8 cellular contexts compared by ENCODE assay signal in the genomic region with DNA sequence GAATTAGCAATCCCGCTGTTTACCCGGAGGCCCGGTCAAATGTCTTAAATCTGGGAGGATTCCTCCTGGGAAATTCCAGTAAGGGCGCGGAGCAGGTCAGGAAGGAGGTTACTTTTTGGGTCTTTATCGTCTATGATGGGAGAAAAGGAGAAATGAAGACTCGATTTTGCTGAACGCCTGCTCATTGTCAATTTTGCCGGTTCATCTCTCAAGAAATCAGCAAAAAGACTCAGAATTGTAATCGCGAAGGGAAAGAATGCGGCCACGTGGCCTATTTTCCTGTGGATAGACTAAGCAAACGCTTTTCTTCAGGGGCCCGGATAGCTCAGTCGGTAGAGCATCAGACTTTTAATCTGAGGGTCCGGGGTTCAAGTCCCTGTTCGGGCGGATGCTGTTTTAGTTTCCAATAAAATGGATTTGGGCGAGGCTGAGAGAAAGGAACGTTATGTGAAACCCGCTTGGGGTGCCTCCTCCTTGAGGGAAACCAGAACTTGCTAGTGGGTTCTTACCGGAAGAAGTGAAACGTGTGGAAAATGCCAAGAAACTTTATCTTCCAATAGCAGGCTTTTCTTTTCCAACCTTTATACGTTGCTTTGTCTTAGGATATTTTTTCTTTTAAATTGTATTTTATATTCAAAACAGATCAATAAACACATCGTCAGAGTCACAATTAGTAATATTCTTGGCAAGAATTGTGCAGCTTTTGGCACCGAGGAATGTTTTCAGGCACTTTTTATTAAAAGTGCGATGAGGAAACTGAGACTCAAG. TPM values are rescaled to one million over a fixed set of nuclear protein-coding genes. Genes with fewer than 3 reads are reported as not detected.
DNase-seq lines count a peak whose midpoint lies in the region; ATAC-seq, FAIRE-seq and TF ChIP-seq lines count a peak whose summit lies in the region.

No MANE protein-coding gene starts in this region.

- H3K9ac ChIP-seq in HepG2 (ENCODE audit: insufficient read depth, low read depth, low read length), result peak overlapping the region; percentile 67

- POLR2A ChIA-PET in HepG2 (lab: Yijun Ruan, JAX), result interaction anchor here (1.2 to 2.4 kb wide), 5 partner anchors 10 to 199 kb away, joined by 3 to 11 read pairs (median 6); a partner anchor contains a TSS

- no peaks in the 10 kb centered on the region for H3K9me3 ChIP-seq in HepG2 (ENCODE audit: low read length)

- no peaks in the 10 kb centered on the region; a peak in 1 of 5 replicates for H3K27me3 ChIP-seq in HepG2 (ENCODE audit: control insufficient read depth in 1 of 2, insufficient read depth in 2 of 2, low read length in 2 of 2)

- in situ Hi-C loops in HepG2 (cut with HindIII; ENCODE audit: extremely low pct_ligation_motif_present, low pct_unique_long_range_greater_than_20kb), result loop anchor here (5.0 kb wide), 1 partner anchor 111 kb away; a partner anchor contains a TSS

- H3K4me1 ChIP-seq in HepG2 (ENCODE audit: insufficient read depth, low read length), result peaks cover 53% of the 10 kb centered on the region

- peak overlapping the region; percentile 92 for H2AFZ ChIP-seq in HepG2 (ENCODE audit: low read length)

- H4K20me1 ChIP-seq in HepG2 (ENCODE audit: insufficient read depth, low read length), result no peaks in the 10 kb centered on the region

- BruUV-seq in HepG2 (replicated peaks; lab: Mats Ljungman, UMichigan), result no TSS peak

- CTCF ChIA-PET in HepG2 (lab: Yijun Ruan, JAX; ENCODE audit: low intra/inter-chr PET ratio, low total read pairs), result no interaction called here

- intact Hi-C loops in HepG2 (cut with micrococcal nuclease; ENCODE audit: unreplicated experiment), result no loop called here

- peak; percentile 40 for ATAC-seq in GM18868 (IDR thresholded peaks at IDR 0.05; ENCODE audit: unreplicated experiment)
- ATAC-seq in HepG2, result peak; percentile 46

- H3K36me3 ChIP-seq in HepG2 (replicated peaks in 1 of 2; ENCODE audit: control insufficient read depth in 1 of 2, insufficient read depth in 2 of 2, low read length in 2 of 2), result no peaks in the 10 kb centered on the region

- no peak for TF ChIP-seq RAD21 in HepG2 (CRISPR knock-in tag; IDR thresholded peaks at IDR 0.05)

- WGBS in HepG2 (ENCODE audit: low lambda C conversion rate), result 1% methylated on average over 28 of the region's 28 CpGs

- H3K27ac ChIP-seq in HepG2 (ENCODE audit: extremely low read length, insufficient read depth, low read length), result peak overlapping the region; percentile 52

- TF ChIP-seq EP300 in HepG2 (IDR thresholded peaks at IDR 0.05; ENCODE audit: low read depth in 2 of 2, low read length in 2 of 2) (0 out of 4 replicates have a peak, but pooled peaks of 1 of the 2 experiments have one; percentile 23), HepG2 (CRISPR knock-in tag; IDR thresholded peaks at IDR 0.05; ENCODE audit: borderline replicate concordance) (no peak)

- peak overlapping the region; percentile 64 for H3K4me3 ChIP-seq in WI38 (ENCODE audit: low read depth, low read length)
- peak overlapping the region; percentile 65 to 95 (median 79) for H3K4me3 ChIP-seq in HepG2 (replicated peaks in 1 of 3; ENCODE audit: insufficient read depth in 1 of 3, low read depth in 2 of 3, low read length in 3 of 3)

- no peak for TF ChIP-seq CTCF in WI38 (IDR thresholded peaks at IDR 0.05; ENCODE audit: low read depth, low read length)
- no peak for TF ChIP-seq CTCF in HepG2 (CRISPR knock-in tag; IDR thresholded peaks at IDR 0.05)

- no peak for TF ChIP-seq POLR2A in HepG2 (IDR thresholded peaks at IDR 0.05; ENCODE audit: insufficient read depth in 1 of 2, low read depth in 2 of 2, low read length in 2 of 2)

- no peaks in the 10 kb centered on the region for H3K79me2 ChIP-seq in HepG2 (ENCODE audit: insufficient read depth, low read length)

- H3K4me2 ChIP-seq in HepG2 (ENCODE audit: low read depth, low read length), result peak overlapping the region; percentile 86

- peak; percentile 79 for DNase-seq in NCI-H1694 treated with DMSO at 0.1 percent for 48 hours (lab: John Stamatoyannopoulos, UW)
- peak; percentile 44 for DNase-seq in central memory CD4-positive, alpha-beta T cell
- DNase-seq in HepG2 (ENCODE audit: low spot score), result peak; percentile 81
- DNase-seq in stimulated activated CD4-positive, alpha-beta T cell treated with anti-CD3 and anti-CD28 coated beads, Interleukin-4, amount 100 ng/mL, for 4 hours, result peak; percentile 68 to 73
- no peak for DNase-seq in germinal center (ENCODE audit: low spot score)

- peak; percentile 91 for FAIRE-seq in A204.1 (lab: Jason Lieb, UNC)
- peak; percentile 59 for FAIRE-seq in HepG2 (lab: Jason Lieb, UNC)

TF ChIP-seq in HepG2, 621 proteins besides CTCF, POLR2A, EP300 and RAD21 (continues in another document):
- no peak for TF ChIP-seq EZH2 (conservative IDR thresholded peaks at IDR 0.05; ENCODE audit: low read depth, low read length)

RNA-seq across cellular contexts. Expression of a gene that starts 45.0 kb away (rescaled TPM):
- total RNA-seq in HepG2 (2016; rRNA removed; fragmentation: Illumina TruSeq; extraction: Trizol), result not detected in 2 replicates
- not detected in 2 replicates for total RNA-seq in HepG2 (2016; cell fraction: cytosol; rRNA removed; fragmentation: Illumina TruSeq; extraction: Trizol; ENCODE audit: low read depth)
- not detected in 2 replicates for total RNA-seq in HepG2 (2016; cell fraction: insoluble cytoplasmic fraction; rRNA removed; fragmentation: Illumina TruSeq; extraction: Trizol)
- total RNA-seq in HepG2 (2016; cell fraction: membrane; rRNA removed; fragmentation: Illumina TruSeq; extraction: Trizol), result not detected in 2 replicates
- not detected in 2 replicates for total RNA-seq in HepG2 (2016; cell fraction: nucleus; rRNA removed; fragmentation: Illumina TruSeq; extraction: Trizol)
- polyA plus RNA-seq in HepG2 (2011; rRNA removed), result not detected in 2 replicates
- polyA plus RNA-seq in HepG2 (2011; cell fraction: cytosol; rRNA removed), result not detected in 2 replicates
- not detected in 2 replicates for polyA plus RNA-seq in HepG2 (2011; cell fraction: nucleus; rRNA removed)
- not detected in 2 replicates for polyA plus RNA-seq in HepG2 (2012)
- not detected in 2 replicates for polyA plus RNA-seq in HepG2 (2016; cell fraction: cytosol; fragmentation: Illumina TruSeq; extraction: Trizol; ENCODE audit: low read depth)
- not detected in 2 replicates for polyA plus RNA-seq in HepG2 (2016; cell fraction: insoluble cytoplasmic fraction; fragmentation: Illumina TruSeq; extraction: Trizol; ENCODE audit: low read depth)
- polyA plus RNA-seq in HepG2 (2016; cell fraction: membrane; fragmentation: Illumina TruSeq; extraction: Trizol; ENCODE audit: low read depth), result not detected in 2 replicates
- not detected in 2 replicates for polyA plus RNA-seq in HepG2 (2016; cell fraction: nucleus; fragmentation: Illumina TruSeq; extraction: Trizol; ENCODE audit: insufficient read depth, low read depth)
- polyA minus RNA-seq in HepG2 (2011; rRNA and poly(A)+ RNA removed; ENCODE audit: low replicate concordance), result not detected in 2 replicates
- polyA minus RNA-seq in HepG2 (2011; cell fraction: cytosol; rRNA and poly(A)+ RNA removed), result not detected in 2 replicates
- not detected in 2 replicates for polyA minus RNA-seq in HepG2 (2011; cell fraction: nucleus; rRNA and poly(A)+ RNA removed)

RNA-seq across cellular contexts. Expression of a gene that starts 52.9 kb away (rescaled TPM):
- not detected in 2 replicates for total RNA-seq in HepG2 (2016; rRNA removed; fragmentation: Illumina TruSeq; extraction: Trizol)
- total RNA-seq in HepG2 (2016; cell fraction: cytosol; rRNA removed; fragmentation: Illumina TruSeq; extraction: Trizol; ENCODE audit: low read depth), result not detected in 2 replicates
- not detected in 2 replicates for total RNA-seq in HepG2 (2016; cell fraction: insoluble cytoplasmic fraction; rRNA removed; fragmentation: Illumina TruSeq; extraction: Trizol)
- total RNA-seq in HepG2 (2016; cell fraction: membrane; rRNA removed; fragmentation: Illumina TruSeq; extraction: Trizol), result not detected in 2 replicates
- total RNA-seq in HepG2 (2016; cell fraction: nucleus; rRNA removed; fragmentation: Illumina TruSeq; extraction: Trizol), result not detected in 2 replicates
- not detected in 2 replicates for polyA plus RNA-seq in HepG2 (2011; rRNA removed)
- polyA plus RNA-seq in HepG2 (2011; cell fraction: cytosol; rRNA removed), result not detected in 2 replicates
- polyA plus RNA-seq in HepG2 (2011; cell fraction: nucleus; rRNA removed), result not detected in 2 replicates
- not detected in 2 replicates for polyA plus RNA-seq in HepG2 (2012)
- not detected in 2 replicates for polyA plus RNA-seq in HepG2 (2016; cell fraction: cytosol; fragmentation: Illumina TruSeq; extraction: Trizol; ENCODE audit: low read depth)
- polyA plus RNA-seq in HepG2 (2016; cell fraction: insoluble cytoplasmic fraction; fragmentation: Illumina TruSeq; extraction: Trizol; ENCODE audit: low read depth), result not detected in 2 replicates
- polyA plus RNA-seq in HepG2 (2016; cell fraction: membrane; fragmentation: Illumina TruSeq; extraction: Trizol; ENCODE audit: low read depth), result not detected in 2 replicates
- not detected in 2 replicates for polyA plus RNA-seq in HepG2 (2016; cell fraction: nucleus; fragmentation: Illumina TruSeq; extraction: Trizol; ENCODE audit: insufficient read depth, low read depth)
- not detected in 2 replicates for polyA minus RNA-seq in HepG2 (2011; rRNA and poly(A)+ RNA removed; ENCODE audit: low replicate concordance)
- polyA minus RNA-seq in HepG2 (2011; cell fraction: cytosol; rRNA and poly(A)+ RNA removed), result not detected in 2 replicates
- polyA minus RNA-seq in HepG2 (2011; cell fraction: nucleus; rRNA and poly(A)+ RNA removed), result not detected in 2 replicates

RNA-seq across cellular contexts. Expression of a gene that starts 59.3 kb away (rescaled TPM):
- total RNA-seq in HepG2 (2016; rRNA removed; fragmentation: Illumina TruSeq; extraction: Trizol), result 13.5 and 23.0 TPM in 2 replicates
- total RNA-seq in HepG2 (2016; cell fraction: cytosol; rRNA removed; fragmentation: Illumina TruSeq; extraction: Trizol; ENCODE audit: low read depth), result 2.7 and 3.3 TPM in 2 replicates
- total RNA-seq in HepG2 (2016; cell fraction: insoluble cytoplasmic fraction; rRNA removed; fragmentation: Illumina TruSeq; extraction: Trizol), result 12.8 and 21.9 TPM in 2 replicates
- 9.1 and 9.5 TPM in 2 replicates for total RNA-seq in HepG2 (2016; cell fraction: membrane; rRNA removed; fragmentation: Illumina TruSeq; extraction: Trizol)
- 20.1 and 23.2 TPM in 2 replicates for total RNA-seq in HepG2 (2016; cell fraction: nucleus; rRNA removed; fragmentation: Illumina TruSeq; extraction: Trizol)
- polyA plus RNA-seq in HepG2 (2011; rRNA removed), result 12.1 and 12.5 TPM in 2 replicates
- 7.0 and 11.1 TPM in 2 replicates for polyA plus RNA-seq in HepG2 (2011; cell fraction: cytosol; rRNA removed)
- polyA plus RNA-seq in HepG2 (2011; cell fraction: nucleus; rRNA removed), result 12.1 and 14.0 TPM in 2 replicates
- 19.3 and 22.7 TPM in 2 replicates for polyA plus RNA-seq in HepG2 (2012)
- 1.6 and 1.8 TPM in 2 replicates for polyA plus RNA-seq in HepG2 (2016; cell fraction: cytosol; fragmentation: Illumina TruSeq; extraction: Trizol; ENCODE audit: low read depth)
- polyA plus RNA-seq in HepG2 (2016; cell fraction: insoluble cytoplasmic fraction; fragmentation: Illumina TruSeq; extraction: Trizol; ENCODE audit: low read depth), result 18.6 and 21.3 TPM in 2 replicates
- polyA plus RNA-seq in HepG2 (2016; cell fraction: membrane; fragmentation: Illumina TruSeq; extraction: Trizol; ENCODE audit: low read depth), result 3.9 and 4.6 TPM in 2 replicates
- polyA plus RNA-seq in HepG2 (2016; cell fraction: nucleus; fragmentation: Illumina TruSeq; extraction: Trizol; ENCODE audit: insufficient read depth, low read depth), result 22.7 and 22.9 TPM in 2 replicates
- 14.8 and 21.1 TPM in 2 replicates for polyA minus RNA-seq in HepG2 (2011; rRNA and poly(A)+ RNA removed; ENCODE audit: low replicate concordance)
- 18.6 and 21.7 TPM in 2 replicates for polyA minus RNA-seq in HepG2 (2011; cell fraction: cytosol; rRNA and poly(A)+ RNA removed)
- 26.3 and 27.6 TPM in 2 replicates for polyA minus RNA-seq in HepG2 (2011; cell fraction: nucleus; rRNA and poly(A)+ RNA removed)
